ENCODE assay signal across 8 cellular contexts in the genomic region with DNA sequence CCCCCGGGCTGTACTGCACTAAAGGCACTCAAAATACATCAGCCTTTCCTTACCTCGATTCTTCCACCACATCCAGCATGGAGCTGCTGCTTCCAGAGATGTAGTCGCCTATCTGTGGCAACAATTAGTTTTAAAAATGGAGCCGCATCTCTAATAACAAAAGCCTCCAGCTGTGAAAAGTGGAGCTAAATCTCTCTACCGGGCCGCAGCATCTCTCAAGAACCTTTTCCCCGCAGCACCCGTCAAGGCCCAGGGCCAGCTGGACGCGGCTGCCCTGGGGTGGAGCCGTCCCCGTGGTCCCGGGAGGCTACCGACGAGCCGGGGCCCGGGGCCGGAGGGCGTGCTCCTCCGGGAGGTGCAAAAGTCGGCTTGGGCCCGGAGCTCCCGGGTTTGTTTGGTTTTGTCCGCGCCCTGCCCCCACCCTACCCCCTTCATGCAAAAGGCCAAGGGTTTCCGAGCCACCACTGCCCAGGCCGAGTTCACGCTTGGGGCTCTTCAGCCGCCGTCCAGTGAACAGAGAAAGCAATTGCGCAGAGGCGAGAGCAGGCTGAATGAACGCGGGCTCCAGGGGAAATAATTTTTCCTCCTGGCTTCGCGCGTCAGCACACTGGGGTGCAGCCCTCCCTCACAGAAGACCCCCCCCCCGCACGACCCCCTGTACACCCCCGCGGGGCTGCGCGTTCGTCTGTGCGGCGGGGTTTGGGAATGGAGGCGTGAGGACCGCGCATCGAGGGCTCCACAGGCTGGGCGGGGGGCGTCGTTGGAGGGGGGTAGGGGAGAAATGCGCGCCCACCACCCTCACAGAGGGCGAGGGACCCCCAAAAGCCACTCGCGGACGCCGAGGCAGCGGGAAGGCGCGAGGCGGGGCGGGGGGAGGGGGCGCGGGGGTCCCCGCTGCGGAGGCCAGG. TPM values are rescaled to one million over a fixed set of nuclear protein-coding genes. Genes with fewer than 3 reads are reported as not detected.
DNase-seq lines count a peak whose midpoint lies in the region; ATAC-seq and TF ChIP-seq lines count a peak whose summit lies in the region.

No MANE protein-coding gene starts in this region.

- peak overlapping the region; percentile 57 for H3K4me3 Mint-ChIP-seq in endodermal cell
- H3K4me3 Mint-ChIP-seq in naive thymus-derived CD4-positive, alpha-beta T cell = peak overlapping the region in 6 of 10 donors; percentile 4 to 66 (median 39)

- intact Hi-C loops in naive thymus-derived CD4-positive, alpha-beta T cell (cut with micrococcal nuclease) = loop anchor here in 1 of 2 donors (10.0 kb wide), 1 partner anchor 923 kb away; a partner anchor contains a TSS

- H3K27ac ChIP-seq in HUES6 (ENCODE audit: low read depth, low read length) (no peak overlapping the region), endodermal cell (ENCODE audit: low read depth, low read length) (peak overlapping the region; percentile 84)
- H3K27ac ChIP-seq in naive thymus-derived CD4-positive, alpha-beta T cell (ENCODE audit: low read depth, low read length) = no peak overlapping the region

- no peak for ATAC-seq in naive thymus-derived CD4-positive, alpha-beta T cell
- ATAC-seq in HG02798 (IDR thresholded peaks at IDR 0.05; ENCODE audit: poor library complexity, unreplicated experiment) = no peak

- no peak for TF ChIP-seq CTCF in endodermal cell (conservative IDR thresholded peaks at IDR 0.05)

- H3K9ac ChIP-seq in HUES6 (ENCODE audit: low read length) (peak overlapping the region; percentile 48), endodermal cell (ENCODE audit: extremely low read depth, low read length, poor library complexity, severe bottlenecking) (no peak overlapping the region)

- peaks cover 9% of the 10 kb centered on the region for H3K4me1 ChIP-seq in HUES6 (ENCODE audit: control insufficient read depth, insufficient read depth, low read length)
- no peaks in the 10 kb centered on the region for H3K4me1 ChIP-seq in endodermal cell (ENCODE audit: control insufficient read depth, insufficient read depth, low read length)
- no peaks in the 10 kb centered on the region for H3K4me1 ChIP-seq in naive thymus-derived CD4-positive, alpha-beta T cell (ENCODE audit: control insufficient read depth in 2 of 2, insufficient read depth in 2 of 2, low read length in 2 of 2)

- H3K27me3 ChIP-seq in HUES6 (ENCODE audit: control insufficient read depth, insufficient read depth, low read length) (peaks cover 95% of the 10 kb centered on the region), endodermal cell (ENCODE audit: control insufficient read depth, insufficient read depth, low read length, poor library complexity, severe bottlenecking) (peaks cover 97% of the 10 kb centered on the region)
- peaks cover 0 to 5% of the 10 kb centered on the region in 2 donors for H3K27me3 ChIP-seq in naive thymus-derived CD4-positive, alpha-beta T cell (ENCODE audit: control insufficient read depth in 2 of 2, insufficient read depth in 2 of 2, low read length in 2 of 2)

- H3K36me3 ChIP-seq in HUES6 (ENCODE audit: control insufficient read depth, insufficient read depth, low read length) (no peaks in the 10 kb centered on the region), endodermal cell (ENCODE audit: control insufficient read depth, insufficient read depth, low read length) (no peaks in the 10 kb centered on the region)
- no peaks in the 10 kb centered on the region for H3K36me3 ChIP-seq in naive thymus-derived CD4-positive, alpha-beta T cell (ENCODE audit: control insufficient read depth in 2 of 3, insufficient read depth in 3 of 3, low read length in 3 of 3)

- H3K4me3 ChIP-seq in HUES6 (ENCODE audit: low read depth, low read length) (peak overlapping the region; percentile 71), endodermal cell (ENCODE audit: low read length) (peak overlapping the region; percentile 43)
- no peak overlapping the region for H3K4me3 ChIP-seq in naive thymus-derived CD4-positive, alpha-beta T cell (ENCODE audit: low read length)

- POLR2A ChIA-PET in naive thymus-derived CD4-positive, alpha-beta T cell (lab: Charles Lee) = no interaction called here

- peak; percentile 40 for DNase-seq in AG08395 (ENCODE audit: low spot score)
- peak; percentile 69 for DNase-seq in endodermal cell
- DNase-seq in naive thymus-derived CD4-positive, alpha-beta T cell = no peak
- no peak for DNase-seq in HCEC 1CT
- DNase-seq in NCI-H226 = no peak
- DNase-seq in mucosa of gallbladder (ENCODE audit: low spot score) = no peak

- CTCF ChIA-PET in naive thymus-derived CD4-positive, alpha-beta T cell (lab: Charles Lee) = no interaction called here

- 3 to 11% methylated on average over 3 to 61 of the region's 69 CpGs for WGBS in endodermal cell (ENCODE audit: insufficient coverage in 1 of 2, insufficient read length in 1 of 2), 2 experiments

- H3K27me3 Mint-ChIP-seq in endodermal cell (ENCODE audit: insufficient read depth) = peaks cover 96% of the 10 kb centered on the region
- H3K27me3 Mint-ChIP-seq in naive thymus-derived CD4-positive, alpha-beta T cell = peaks cover 63 to 77% (median 66%) of the 10 kb centered on the region in 5 donors

- H3K27ac Mint-ChIP-seq in endodermal cell = no peak overlapping the region
- no peak overlapping the region for H3K27ac Mint-ChIP-seq in naive thymus-derived CD4-positive, alpha-beta T cell

- peaks cover 7% of the 10 kb centered on the region for H3K4me1 Mint-ChIP-seq in endodermal cell
- H3K4me1 Mint-ChIP-seq in naive thymus-derived CD4-positive, alpha-beta T cell = peaks cover 0 to 17% (median 6%) of the 10 kb centered on the region in 7 donors

- H3K9me3 Mint-ChIP-seq in endodermal cell = no peaks in the 10 kb centered on the region
- H3K9me3 Mint-ChIP-seq in naive thymus-derived CD4-positive, alpha-beta T cell = peaks cover 0 to 4% (median 0%) of the 10 kb centered on the region in 11 donors

- no peaks in the 10 kb centered on the region for H3K9me3 ChIP-seq in HUES6 (ENCODE audit: control insufficient read depth, insufficient read depth, low read depth, low read length)
- H3K9me3 ChIP-seq in endodermal cell (ENCODE audit: control insufficient read depth, low read length) = no peaks in the 10 kb centered on the region
- H3K9me3 ChIP-seq in naive thymus-derived CD4-positive, alpha-beta T cell (ENCODE audit: control insufficient read depth in 2 of 3, low read length in 3 of 3) = no peaks in the 10 kb centered on the region

- H3K36me3 Mint-ChIP-seq in endodermal cell (ENCODE audit: low read depth) = no peaks in the 10 kb centered on the region
- peaks cover 0 to 3% (median 0%) of the 10 kb centered on the region in 5 donors for H3K36me3 Mint-ChIP-seq in naive thymus-derived CD4-positive, alpha-beta T cell

RNA-seq across cellular contexts. Expression of a gene that starts 0.6 kb away (rescaled TPM):
- total RNA-seq in endodermal cell = 1 to 10 TPM; 3.1 to 3.9 TPM
- 50.9 TPM for polyA plus RNA-seq in endodermal cell (2013, experiment 1 of 2)
- polyA plus RNA-seq in endodermal cell (2013, experiment 2 of 2) = 54.0 TPM
- total RNA-seq in naive thymus-derived CD4-positive, alpha-beta T cell = not detected
- polyA plus RNA-seq in naive thymus-derived CD4-positive, alpha-beta T cell = under 1 TPM; 0.09 to 0.11 TPM
- total RNA-seq in mucosa of gallbladder = 0.40 TPM

Comparison
In these comparisons a context has a peak if more than half of its experiments do, and no peak if none do; other contexts are left out.
1. DNase-seq: peak in AG08395 (single experiment) and endodermal cell (single experiment); none in naive thymus-derived CD4-positive, alpha-beta T cell (0 of 9), HCEC 1CT (single experiment), NCI-H226 (single experiment) and mucosa of gallbladder (single experiment).